ENCODE assay signal across 21 cellular contexts in genomic region chr17:34762078-34762477, GRCh38.
"Had no signal": no experiment of that assay in that cellular context is flagged by ENCODE, and none has a peak within 500 bp of the region (broad histone marks: within the 10 kb centered on the region; RNA-seq: fewer than 3 reads in every experiment).

No MANE protein-coding gene starts in this region.

- H3K27ac Mint-ChIP-seq: dendritic cell treated with granulocyte-macrophage colony-stimulating factor and Interleukin-4, amounts not matched to agents 40 ng/mL and 50 ng/mL, for 4 days; naive thymus-derived CD4-positive, alpha-beta T cell; neural progenitor cell; stimulated activated memory B cell treated with anti-CD40 and anti-IgM and Interleukin-4, amounts not matched to agents 10 μg/mL and 1 μg/mL and 100 μg/mL, for 72 hours; type B pancreatic cell had no signal

- DNase-seq: colonic mucosa; effector CD8-positive, alpha-beta T cell; gastrocnemius medialis; mesenchymal stem cell; midbrain; naive thymus-derived CD4-positive, alpha-beta T cell; psoas muscle; right cardiac atrium; spleen; stimulated activated CD4-positive, alpha-beta T cell treated with anti-CD3 and anti-CD28 coated beads, Interleukin-4, amount 100 ng/mL, for 4 hours; stimulated activated naive CD8-positive, alpha-beta T cell treated with anti-CD3 and anti-CD28 coated beads, Interleukin-15, Interleukin-2, amounts not matched to agents 100 U/mL and 50 U/mL, for 24 hours; substantia nigra; testis; tibial artery had no signal

- H3K4me3 Mint-ChIP-seq: dendritic cell treated with granulocyte-macrophage colony-stimulating factor and Interleukin-4, amounts not matched to agents 40 ng/mL and 50 ng/mL, for 4 days; naive thymus-derived CD4-positive, alpha-beta T cell; nephron; neural progenitor cell; stimulated activated memory B cell treated with anti-CD40 and anti-IgM and Interleukin-4, amounts not matched to agents 10 μg/mL and 1 μg/mL and 100 μg/mL, for 72 hours; type B pancreatic cell had no signal

- H3K36me3 Mint-ChIP-seq: neural progenitor cell; stimulated activated memory B cell treated with anti-CD40 and anti-IgM and Interleukin-4, amounts not matched to agents 10 μg/mL and 1 μg/mL and 100 μg/mL, for 72 hours; type B pancreatic cell had no signal

- ATAC-seq: gastrocnemius medialis; naive thymus-derived CD4-positive, alpha-beta T cell; psoas muscle; right cardiac atrium; stimulated activated memory B cell treated with anti-CD40 and anti-IgM and Interleukin-4, amounts not matched to agents 10 μg/mL and 1 μg/mL and 100 μg/mL, for 72 hours; stimulated activated naive CD8-positive, alpha-beta T cell treated with anti-CD3 and anti-CD28 coated beads, Interleukin-15, Interleukin-2, amounts not matched to agents 100 U/mL and 50 U/mL, for 24 hours had no signal

- H3K27ac ChIP-seq: colonic mucosa, gastrocnemius medialis, neural progenitor cell, parathyroid adenoma, psoas muscle, skin epidermis, spleen, testis, tibial artery had no signal

- H3K27me3 ChIP-seq: colonic mucosa, gastrocnemius medialis, neural progenitor cell, testis, tibial artery had no signal

- H3K9me3 Mint-ChIP-seq: dendritic cell treated with granulocyte-macrophage colony-stimulating factor and Interleukin-4, amounts not matched to agents 40 ng/mL and 50 ng/mL, for 4 days; nephron; neural progenitor cell; stimulated activated memory B cell treated with anti-CD40 and anti-IgM and Interleukin-4, amounts not matched to agents 10 μg/mL and 1 μg/mL and 100 μg/mL, for 72 hours; type B pancreatic cell had no signal

- H3K4me1 ChIP-seq: colonic mucosa, gastrocnemius medialis, parathyroid adenoma, psoas muscle, spleen, testis, tibial artery had no signal

- H3K4me1 Mint-ChIP-seq: stimulated activated memory B cell treated with anti-CD40 and anti-IgM and Interleukin-4, amounts not matched to agents 10 μg/mL and 1 μg/mL and 100 μg/mL, for 72 hours had no signal
